ENCODE assay signal across 13 cellular contexts in the genomic region with DNA sequence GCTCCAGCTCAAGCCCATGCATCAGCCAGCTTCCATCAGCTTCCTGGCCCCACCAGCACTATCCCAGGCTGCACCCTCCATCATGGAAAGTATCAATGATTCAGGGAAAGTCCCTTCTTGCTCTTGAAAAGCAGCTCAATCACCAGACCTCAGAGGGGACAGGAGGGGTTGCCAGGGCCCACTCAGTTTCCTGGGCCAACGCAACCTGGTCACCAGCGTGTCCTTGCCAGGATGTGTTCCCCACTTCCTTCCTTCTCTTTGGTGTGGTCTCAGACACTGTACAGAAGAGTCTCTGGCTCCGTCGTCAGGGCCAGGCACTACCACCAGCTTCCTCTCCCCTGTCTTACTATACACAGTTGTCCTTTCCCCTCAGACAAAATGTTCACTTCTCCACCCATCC. TPM values are rescaled to one million over a fixed set of nuclear protein-coding genes. Genes with fewer than 3 reads are reported as not detected.
DNase-seq lines count a peak whose midpoint lies in the region; ATAC-seq and TF ChIP-seq lines count a peak whose summit lies in the region.
"Had no signal": no experiment of that assay in that cellular context is flagged by ENCODE, and none has a peak within 500 bp of the region (broad histone marks: within the 10 kb centered on the region; RNA-seq: fewer than 3 reads in every experiment).

No MANE protein-coding gene starts in this region.

- H3K4me3 Mint-ChIP-seq in activated CD8-positive, alpha-beta T cell treated with anti-CD3 and anti-CD28 coated beads, Interleukin-2, amount 10 ng/mL, durations not matched to agents 7 days and 5 days = peak overlapping the region; percentile 38
- H3K4me3 Mint-ChIP-seq: activated B cell treated with CpG ODN at 0.5 μM for 24 hours had no signal

- H3K27me3 ChIP-seq in esophagus muscularis mucosa (peaks cover 0 to 16% (median 0%) of the 10 kb centered on the region in 4 donors), thyroid gland (no peaks in the 10 kb centered on the region), stomach (peaks cover 0 to 7% (median 0%) of the 10 kb centered on the region in 3 donors), ovary (no peaks in the 10 kb centered on the region)

- H3K27ac Mint-ChIP-seq in activated CD8-positive, alpha-beta T cell treated with anti-CD3 and anti-CD28 coated beads, Interleukin-2, amount 10 ng/mL, durations not matched to agents 7 days and 5 days = peak overlapping the region; percentile 78
- H3K27ac Mint-ChIP-seq: activated B cell treated with CpG ODN at 0.5 μM for 24 hours had no signal

- POLR2A ChIA-PET in activated CD8-positive, alpha-beta T cell treated with anti-CD3 and anti-CD28 coated beads, Interleukin-2, amount 10 ng/mL, durations not matched to agents 7 days and 5 days (lab: Charles Lee) = interaction anchor here (0.6 to 4.5 kb wide), 18 partner anchors 8 to 1401 kb away, joined by 3 to 46 read pairs (median 4); a partner anchor contains a TSS

- 66% methylated on average over 4 of the region's 4 CpGs for WGBS in esophagus muscularis mucosa
- WGBS in thyroid gland, 2 donors = 65 to 73% methylated on average over 4 of the region's 4 CpGs
- WGBS in stomach, 5 donors = 60 to 73% (median 66%) methylated on average over 4 of the region's 4 CpGs
- 86 to 88% (median 88%) methylated on average over 4 of the region's 4 CpGs for WGBS in ovary, 3 donors

- DNase-seq in Kasumi-1 (lab: John Stamatoyannopoulos, UW) = peak; percentile 87 to 89
- DNase-seq in activated CD8-positive, alpha-beta T cell treated with anti-CD3 and anti-CD28 coated beads, Interleukin-2, amount 10 ng/mL, durations not matched to agents 7 days and 5 days = peak; percentile 87
- peak; percentile 84 for DNase-seq in esophagus muscularis mucosa (ENCODE audit: extremely low spot score)
- peak; percentile 33 for DNase-seq in stimulated activated CD8-positive, alpha-beta memory T cell treated with anti-CD3 and anti-CD28 coated beads, Interleukin-4, amount 100 ng/mL, for 24 hours (ENCODE audit: low read depth)
- no peak for DNase-seq in thyroid gland
- no peak for DNase-seq in stomach
- DNase-seq in ovary = no peak
- DNase-seq: activated B cell treated with CpG ODN at 0.5 μM for 24 hours, GOT3, NCI-H446 had no signal

- peak; percentile 90 for ATAC-seq in activated CD8-positive, alpha-beta T cell treated with anti-CD3 and anti-CD28 coated beads, Interleukin-2, amount 10 ng/mL, durations not matched to agents 7 days and 5 days
- no peak for ATAC-seq in HG02642 (IDR thresholded peaks at IDR 0.05; ENCODE audit: poor library complexity, unreplicated experiment)

- TF ChIP-seq CTCF in esophagus muscularis mucosa (IDR thresholded peaks at IDR 0.05) (no peak), thyroid gland (IDR thresholded peaks at IDR 0.05) (no peak), stomach (IDR thresholded peaks at IDR 0.05) (no peak), ovary (IDR thresholded peaks at IDR 0.05) (no peak)

- intact Hi-C loops in esophagus muscularis mucosa (cut with DNase I) (no loop called here), thyroid gland (cut with DNase I) (no loop called here), stomach (cut with DNase I; ENCODE audit: low total_unique reads) (no loop called here), ovary (cut with DNase I) (no loop called here)

- no peaks in the 10 kb centered on the region for H3K9me3 ChIP-seq in esophagus muscularis mucosa
- no peaks in the 10 kb centered on the region for H3K9me3 ChIP-seq in thyroid gland
- no peaks in the 10 kb centered on the region for H3K9me3 ChIP-seq in stomach
- no peaks in the 10 kb centered on the region for H3K9me3 ChIP-seq in ovary

- H3K27ac ChIP-seq in esophagus muscularis mucosa (replicated peaks in 1 of 4) = no peak overlapping the region
- H3K27ac ChIP-seq in thyroid gland = no peak overlapping the region
- H3K27ac ChIP-seq in stomach = no peak overlapping the region
- no peak overlapping the region for H3K27ac ChIP-seq in ovary

- CTCF ChIA-PET in activated CD8-positive, alpha-beta T cell treated with anti-CD3 and anti-CD28 coated beads, Interleukin-2, amount 10 ng/mL, durations not matched to agents 7 days and 5 days (lab: Charles Lee) = interaction anchor here (0.9 to 7.5 kb wide), 15 partner anchors 9 to 93 kb away, joined by 3 to 66 read pairs (median 6); a partner anchor contains a TSS

- H3K4me1 ChIP-seq in esophagus muscularis mucosa (no peaks in the 10 kb centered on the region), thyroid gland (no peaks in the 10 kb centered on the region), stomach (no peaks in the 10 kb centered on the region), ovary (ENCODE audit: insufficient read depth) (no peaks in the 10 kb centered on the region)

- peaks cover 5% of the 10 kb centered on the region for H3K36me3 Mint-ChIP-seq in activated CD8-positive, alpha-beta T cell treated with anti-CD3 and anti-CD28 coated beads, Interleukin-2, amount 10 ng/mL, durations not matched to agents 7 days and 5 days (ENCODE audit: low read depth)

- H3K27me3 Mint-ChIP-seq in activated CD8-positive, alpha-beta T cell treated with anti-CD3 and anti-CD28 coated beads, Interleukin-2, amount 10 ng/mL, durations not matched to agents 7 days and 5 days (ENCODE audit: low read depth) = peaks cover 2% of the 10 kb centered on the region

- TF ChIP-seq POLR2A in esophagus muscularis mucosa (IDR thresholded peaks at IDR 0.05; ENCODE audit: low read depth) = no peak
- TF ChIP-seq POLR2A in thyroid gland (IDR thresholded peaks at IDR 0.05) = no peak
- no peak for TF ChIP-seq POLR2A in stomach (IDR thresholded peaks at IDR 0.05)
- TF ChIP-seq POLR2A in ovary (IDR thresholded peaks at IDR 0.05) = no peak

- H3K4me3 ChIP-seq in esophagus muscularis mucosa = no peak overlapping the region
- H3K4me3 ChIP-seq in thyroid gland (replicated peaks in 1 of 3) = no peak overlapping the region
- no peak overlapping the region for H3K4me3 ChIP-seq in stomach
- no peak overlapping the region for H3K4me3 ChIP-seq in ovary

- H3K36me3 ChIP-seq in esophagus muscularis mucosa (no peaks in the 10 kb centered on the region), thyroid gland (no peaks in the 10 kb centered on the region), stomach (no peaks in the 10 kb centered on the region), ovary (no peaks in the 10 kb centered on the region)

- H3K9me3 Mint-ChIP-seq in activated CD8-positive, alpha-beta T cell treated with anti-CD3 and anti-CD28 coated beads, Interleukin-2, amount 10 ng/mL, durations not matched to agents 7 days and 5 days (ENCODE audit: insufficient read depth) = no peaks in the 10 kb centered on the region
- H3K9me3 Mint-ChIP-seq: activated B cell treated with CpG ODN at 0.5 μM for 24 hours had no signal

- peaks cover 64% of the 10 kb centered on the region for H3K4me1 Mint-ChIP-seq in activated CD8-positive, alpha-beta T cell treated with anti-CD3 and anti-CD28 coated beads, Interleukin-2, amount 10 ng/mL, durations not matched to agents 7 days and 5 days (ENCODE audit: low read depth)

- TF ChIP-seq EP300 in esophagus muscularis mucosa (IDR thresholded peaks at IDR 0.05) (no peak), stomach (IDR thresholded peaks at IDR 0.05) (no peak), ovary (IDR thresholded peaks at IDR 0.05) (no peak)

RNA-seq across cellular contexts. Expression of a gene that starts 3.0 kb away (rescaled TPM):
- under 1 TPM in 1 of 2 experiments, not detected in 1; 0.13 TPM for total RNA-seq in activated CD8-positive, alpha-beta T cell treated with anti-CD3 and anti-CD28 coated beads, Interleukin-2, amount 10 ng/mL, durations not matched to agents 7 days and 5 days
- total RNA-seq in esophagus muscularis mucosa (1 to 10 TPM in 3 of 4 donors, under 1 TPM in 1; 0.39 to 7.0 (median 3.5) TPM), thyroid gland (under 1 TPM in 1 of 4 donors, not detected in 3; 0.45 TPM), stomach (100 to 1,000 TPM in 1 of 5 donors, 10 to 100 TPM in 2, 1 to 10 TPM in 2; 3.5 to 590 (median 55.8) TPM), ovary (1 to 10 TPM in 1 of 7 donors, under 1 TPM in 2, not detected in 4; 0.13 to 1.2 (median 0.94) TPM)
- polyA plus RNA-seq in stomach (10 to 100 TPM in 1 of 3 donors, 1 to 10 TPM in 2; 3.8 to 13.5 (median 4.4) TPM), ovary (1 to 10 TPM in 1 of 2 donors, under 1 TPM in 1; 0.91 to 2.4 TPM)
- total RNA-seq: activated B cell treated with CpG ODN at 0.5 μM for 24 hours, fibroblast of villous mesenchyme, LHCN-M2 had no signal

Comparison
In these comparisons a context has a peak if more than half of its experiments do, and no peak if none do; other contexts are left out.
1. DNase-seq: peak in Kasumi-1 (2 of 2), activated CD8-positive, alpha-beta T cell treated with anti-CD3 and anti-CD28 coated beads, Interleukin-2, amount 10 ng/mL, durations not matched to agents 7 days and 5 days (single experiment), esophagus muscularis mucosa (single experiment) and stimulated activated CD8-positive, alpha-beta memory T cell treated with anti-CD3 and anti-CD28 coated beads, Interleukin-4, amount 100 ng/mL, for 24 hours (single experiment); none in thyroid gland (0 of 2), stomach (single experiment) and ovary (0 of 5).